ENCODE assay signal across 29 cellular contexts in the genomic region with DNA sequence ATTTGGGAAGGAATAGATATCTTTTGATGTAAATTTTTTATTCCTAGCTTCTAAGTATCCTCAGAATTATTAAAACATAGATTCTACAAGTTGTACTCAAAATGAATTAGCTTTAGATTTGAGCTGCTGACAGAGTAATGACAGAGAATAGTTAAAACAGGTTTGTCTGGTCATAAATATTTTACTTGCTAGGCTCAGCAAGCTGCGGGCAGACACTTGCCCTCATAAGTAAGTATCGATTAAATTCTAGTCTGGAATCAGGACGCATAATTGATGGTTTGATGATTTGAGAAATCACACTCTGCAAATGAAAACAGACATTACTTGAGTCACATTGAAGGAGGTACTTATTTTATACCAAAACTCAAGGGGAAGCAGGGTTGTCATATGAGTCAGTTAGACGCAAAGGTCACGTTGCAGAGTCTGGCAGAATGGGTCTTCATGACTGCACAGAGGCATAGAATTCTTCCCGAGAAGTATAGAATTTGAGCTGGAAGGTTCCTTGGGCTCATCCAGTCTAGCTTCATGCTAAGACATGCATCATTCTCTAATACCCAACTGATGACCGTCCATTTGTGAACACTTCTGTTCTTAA. TPM values are rescaled to one million over a fixed set of nuclear protein-coding genes. Genes with fewer than 3 reads are reported as not detected.
DNase-seq lines count a peak whose midpoint lies in the region; ATAC-seq and TF ChIP-seq lines count a peak whose summit lies in the region.
"Had no signal": no experiment of that assay in that cellular context is flagged by ENCODE, and none has a peak within 500 bp of the region (broad histone marks: within the 10 kb centered on the region; RNA-seq: fewer than 3 reads in every experiment).

No MANE protein-coding gene starts in this region.

- no TSS peak for BruUV-seq in Caco-2 (replicated peaks; lab: Mats Ljungman, UMichigan)

- H3K79me1 ChIP-seq in trophoblast cell (ENCODE audit: low read length) = no peaks in the 10 kb centered on the region

- no peak overlapping the region for H2AFZ ChIP-seq in trophoblast cell (ENCODE audit: insufficient read depth, low read length, poor library complexity)

- CTCF ChIA-PET in activated CD8-positive, alpha-beta T cell treated with anti-CD3 and anti-CD28 coated beads for 36 hours (lab: Charles Lee) = interaction anchor here (1.0 to 6.4 kb wide), 3 partner anchors 8 to 180 kb away, joined by 3 to 36 read pairs (median 5); no protein-coding TSS in a partner anchor
- CTCF ChIA-PET in activated CD8-positive, alpha-beta T cell treated with anti-CD3 and anti-CD28 coated beads, Interleukin-2, amount 10 ng/mL, durations not matched to agents 7 days and 5 days (lab: Charles Lee) = interaction anchor here (1.1 to 1.3 kb wide), 4 partner anchors 9 to 14 kb away, joined by 3 to 6 read pairs (median 4); no protein-coding TSS in a partner anchor
- CTCF ChIA-PET in Caco-2 (lab: Charles Lee) = no interaction called here
- CTCF ChIA-PET in WTC11 (lab: Charles Lee) = no interaction called here

- no peak overlapping the region for H3K4me3 Mint-ChIP-seq in activated CD8-positive, alpha-beta T cell treated with anti-CD3 and anti-CD28 coated beads for 36 hours
- no peak overlapping the region for H3K4me3 Mint-ChIP-seq in activated CD8-positive, alpha-beta T cell treated with anti-CD3 and anti-CD28 coated beads, Interleukin-2, amount 10 ng/mL, durations not matched to agents 7 days and 5 days
- H3K4me3 Mint-ChIP-seq in Caco-2 (ENCODE audit: unreplicated experiment) = no peak overlapping the region
- H3K4me3 Mint-ChIP-seq in activated T-helper 17 cell treated with anti-CD3 and anti-CD28 coated beads, Interleukin-2, amount 50 U/mL, for 72 hours = peak overlapping the region; percentile 42
- H3K4me3 Mint-ChIP-seq in WTC11 = no peak overlapping the region
- H3K4me3 Mint-ChIP-seq in HFFc6 = no peak overlapping the region
- H3K4me3 Mint-ChIP-seq: CD8-positive, alpha-beta memory T cell; memory B cell had no signal

- peaks cover 28% of the 10 kb centered on the region for H3K4me1 ChIP-seq in Caco-2
- H3K4me1 ChIP-seq in trophoblast cell (ENCODE audit: control insufficient read depth in 1 of 2, insufficient read depth in 2 of 2, low read length in 2 of 2) = no peaks in the 10 kb centered on the region
- H3K4me1 ChIP-seq: colonic mucosa had no signal

- no peaks in the 10 kb centered on the region for H3K36me3 ChIP-seq in Caco-2 (ENCODE audit: control insufficient read depth, insufficient read depth, low read length)
- H3K36me3 ChIP-seq in trophoblast cell (ENCODE audit: control insufficient read depth in 1 of 2, insufficient read depth in 2 of 2, low read length in 2 of 2) = no peaks in the 10 kb centered on the region
- H3K36me3 ChIP-seq: cardiac muscle cell, colonic mucosa, heart right ventricle, neutrophil, prostate gland, WERI-Rb-1 had no signal

- no peak overlapping the region for H2AK5ac ChIP-seq in trophoblast cell (ENCODE audit: low read length)

- peaks cover 32% of the 10 kb centered on the region for H3K4me1 Mint-ChIP-seq in activated CD8-positive, alpha-beta T cell treated with anti-CD3 and anti-CD28 coated beads for 36 hours (ENCODE audit: low read depth)
- peaks cover 9% of the 10 kb centered on the region for H3K4me1 Mint-ChIP-seq in activated CD8-positive, alpha-beta T cell treated with anti-CD3 and anti-CD28 coated beads, Interleukin-2, amount 10 ng/mL, durations not matched to agents 7 days and 5 days (ENCODE audit: low read depth)
- H3K4me1 Mint-ChIP-seq in Caco-2 (ENCODE audit: low read depth, unreplicated experiment) (peaks cover 13% of the 10 kb centered on the region), WTC11 (no peaks in the 10 kb centered on the region), HFFc6 (ENCODE audit: low read depth) (peaks cover 15% of the 10 kb centered on the region)
- peaks cover 44% of the 10 kb centered on the region for H3K4me1 Mint-ChIP-seq in activated T-helper 17 cell treated with anti-CD3 and anti-CD28 coated beads, Interleukin-2, amount 50 U/mL, for 72 hours

- H2BK5ac ChIP-seq in trophoblast cell (ENCODE audit: low read depth, low read length, poor library complexity) = no peak overlapping the region

- no peaks in the 10 kb centered on the region for H3K36me3 Mint-ChIP-seq in activated CD8-positive, alpha-beta T cell treated with anti-CD3 and anti-CD28 coated beads for 36 hours (ENCODE audit: low read depth)
- H3K36me3 Mint-ChIP-seq in activated CD8-positive, alpha-beta T cell treated with anti-CD3 and anti-CD28 coated beads, Interleukin-2, amount 10 ng/mL, durations not matched to agents 7 days and 5 days (ENCODE audit: low read depth) = peaks cover 10% of the 10 kb centered on the region
- H3K36me3 Mint-ChIP-seq in Caco-2 (ENCODE audit: insufficient read depth, unreplicated experiment) (no peaks in the 10 kb centered on the region), WTC11 (no peaks in the 10 kb centered on the region), HFFc6 (ENCODE audit: low read depth) (peaks cover 8% of the 10 kb centered on the region)
- no peaks in the 10 kb centered on the region for H3K36me3 Mint-ChIP-seq in activated T-helper 17 cell treated with anti-CD3 and anti-CD28 coated beads, Interleukin-2, amount 50 U/mL, for 72 hours (ENCODE audit: low read depth)
- H3K36me3 Mint-ChIP-seq: memory B cell had no signal

- H3K9me3 Mint-ChIP-seq in activated CD8-positive, alpha-beta T cell treated with anti-CD3 and anti-CD28 coated beads for 36 hours = peaks cover 5% of the 10 kb centered on the region
- H3K9me3 Mint-ChIP-seq in activated CD8-positive, alpha-beta T cell treated with anti-CD3 and anti-CD28 coated beads, Interleukin-2, amount 10 ng/mL, durations not matched to agents 7 days and 5 days (ENCODE audit: insufficient read depth) = peaks cover 6% of the 10 kb centered on the region
- no peaks in the 10 kb centered on the region for H3K9me3 Mint-ChIP-seq in Caco-2 (ENCODE audit: unreplicated experiment)
- H3K9me3 Mint-ChIP-seq in activated T-helper 17 cell treated with anti-CD3 and anti-CD28 coated beads, Interleukin-2, amount 50 U/mL, for 72 hours = peaks cover 4% of the 10 kb centered on the region
- H3K9me3 Mint-ChIP-seq in WTC11 = peaks cover 23% of the 10 kb centered on the region
- H3K9me3 Mint-ChIP-seq in HFFc6 = peaks cover 16% of the 10 kb centered on the region

- no peak overlapping the region for H3K9ac ChIP-seq in trophoblast cell (ENCODE audit: low read length)

- H4K8ac ChIP-seq in trophoblast cell (ENCODE audit: low read depth, low read length) = no peak overlapping the region

- ATAC-seq in activated CD8-positive, alpha-beta T cell treated with anti-CD3 and anti-CD28 coated beads for 36 hours = peak; percentile 88
- ATAC-seq in activated CD8-positive, alpha-beta T cell treated with anti-CD3 and anti-CD28 coated beads, Interleukin-2, amount 10 ng/mL, durations not matched to agents 7 days and 5 days = no peak
- peak; percentile 92 for ATAC-seq in activated T-helper 17 cell treated with anti-CD3 and anti-CD28 coated beads, Interleukin-2, amount 50 U/mL, for 72 hours (replicated peaks)
- ATAC-seq in WTC11 = no peak
- ATAC-seq: A549, sciatic nerve had no signal

- H3K4me3 ChIP-seq in Caco-2 (ENCODE audit: low read depth, low read length) (no peak overlapping the region), trophoblast cell (ENCODE audit: low read depth, low read length) (no peak overlapping the region)
- H3K4me3 ChIP-seq: A549, cardiac muscle cell, colonic mucosa, heart right ventricle, prostate gland had no signal

- peak; percentile 49 for DNase-seq in activated CD8-positive, alpha-beta T cell treated with anti-CD3 and anti-CD28 coated beads for 36 hours
- DNase-seq in activated CD8-positive, alpha-beta T cell treated with anti-CD3 and anti-CD28 coated beads, Interleukin-2, amount 10 ng/mL, durations not matched to agents 7 days and 5 days = no peak
- DNase-seq in Caco-2 (no peak), trophoblast cell (peak; percentile 31 to 84), WTC11 (ENCODE audit: low spot score) (no peak), OCI-M2 (lab: John Stamatoyannopoulos, UW; ENCODE audit: unreplicated experiment) (no peak), HFFc6 (no peak)
- DNase-seq: activated naive CD4-positive, alpha-beta T cell; aorta; CD8-positive, alpha-beta memory T cell; colonic mucosa; effector CD8-positive, alpha-beta T cell; foreskin melanocyte; KG1; MM.1S; NCI-H1417 treated with DMSO at 0.1 percent for 48 hours; NCI-H2081; NCI-H774; stimulated activated CD4-positive, alpha-beta T cell treated with anti-CD3 and anti-CD28 coated beads, Interleukin-4, amount 100 ng/mL, for 24 hours; stimulated activated naive CD4-positive, alpha-beta T cell; WERI-Rb-1 had no signal

- H3K27ac Mint-ChIP-seq in activated CD8-positive, alpha-beta T cell treated with anti-CD3 and anti-CD28 coated beads for 36 hours = peak overlapping the region; percentile 16
- no peak overlapping the region for H3K27ac Mint-ChIP-seq in activated CD8-positive, alpha-beta T cell treated with anti-CD3 and anti-CD28 coated beads, Interleukin-2, amount 10 ng/mL, durations not matched to agents 7 days and 5 days
- H3K27ac Mint-ChIP-seq in Caco-2 (ENCODE audit: unreplicated experiment) (peak overlapping the region; percentile 38), WTC11 (no peak overlapping the region), HFFc6 (no peak overlapping the region)
- H3K27ac Mint-ChIP-seq in activated T-helper 17 cell treated with anti-CD3 and anti-CD28 coated beads, Interleukin-2, amount 50 U/mL, for 72 hours = no peak overlapping the region
- H3K27ac Mint-ChIP-seq: memory B cell had no signal

- H3K14ac ChIP-seq in trophoblast cell (ENCODE audit: low read length) = no peak overlapping the region

- H3K9me3 ChIP-seq in Caco-2 = no peaks in the 10 kb centered on the region
- H3K9me3 ChIP-seq in trophoblast cell (ENCODE audit: insufficient read depth, low read depth, low read length) = peaks cover 12% of the 10 kb centered on the region
- H3K9me3 ChIP-seq: A549, colonic mucosa, neutrophil, prostate gland had no signal

- no peak overlapping the region for H2BK120ac ChIP-seq in trophoblast cell (ENCODE audit: insufficient read depth, low read length, poor library complexity)

- POLR2A ChIA-PET in activated CD8-positive, alpha-beta T cell treated with anti-CD3 and anti-CD28 coated beads for 36 hours (lab: Charles Lee) = interaction anchor here (0.9 to 1.3 kb wide), 3 partner anchors 10 to 16 kb away, joined by 3 to 4 read pairs (median 3); no protein-coding TSS in a partner anchor
- POLR2A ChIA-PET in activated CD8-positive, alpha-beta T cell treated with anti-CD3 and anti-CD28 coated beads, Interleukin-2, amount 10 ng/mL, durations not matched to agents 7 days and 5 days (lab: Charles Lee) = interaction anchor here (0.6 to 1.4 kb wide), 3 partner anchors 14 to 178 kb away, joined by 3 to 5 read pairs (median 4); no protein-coding TSS in a partner anchor
- POLR2A ChIA-PET in Caco-2 (lab: Charles Lee) = interaction anchor here (0.9 kb wide), 1 partner anchor 28 kb away, joined by 3 read pairs; a partner anchor contains a TSS
- POLR2A ChIA-PET in WTC11 (lab: Charles Lee) = no interaction called here

- H3K27me3 ChIP-seq in Caco-2 (replicated peaks; ENCODE audit: control insufficient read depth, insufficient read depth, low read length) (no peaks in the 10 kb centered on the region), trophoblast cell (ENCODE audit: insufficient read depth, low read length) (no peaks in the 10 kb centered on the region)
- H3K27me3 ChIP-seq: cardiac muscle cell, colonic mucosa, heart right ventricle, neutrophil had no signal

- no peak overlapping the region for H3K23ac ChIP-seq in trophoblast cell (ENCODE audit: low read length)

- H3K4me2 ChIP-seq in trophoblast cell (ENCODE audit: low read length) = no peak overlapping the region
- H3K4me2 ChIP-seq: A549 had no signal

- no peak overlapping the region for H3K18ac ChIP-seq in trophoblast cell (ENCODE audit: low read length)

- no peak overlapping the region for H4K12ac ChIP-seq in trophoblast cell (ENCODE audit: low read depth, low read length)

- intact Hi-C loops in activated CD8-positive, alpha-beta T cell treated with anti-CD3 and anti-CD28 coated beads for 36 hours (cut with micrococcal nuclease) = no loop called here
- intact Hi-C loops in Caco-2 (cut with micrococcal nuclease; ENCODE audit: unreplicated experiment) = no loop called here

- no peak overlapping the region for H4K91ac ChIP-seq in trophoblast cell (ENCODE audit: low read depth, low read length)

- WGBS in trophoblast cell (ENCODE audit: extremely low coverage, insufficient coverage, insufficient read length) = no CpG with 5 or more reads among the region's 7 CpGs

- H3K4ac ChIP-seq in trophoblast cell (ENCODE audit: low read depth, low read length) = no peak overlapping the region

- no peak for TF ChIP-seq CTCF in activated CD8-positive, alpha-beta T cell treated with anti-CD3 and anti-CD28 coated beads for 36 hours (IDR thresholded peaks at IDR 0.05)
- TF ChIP-seq CTCF in Caco-2 (IDR thresholded peaks at IDR 0.05; ENCODE audit: insufficient read depth in 1 of 2, low read depth in 1 of 2, low read length in 1 of 2, severe bottlenecking in 1 of 2, unreplicated experiment in 1 of 2) (no peak), WTC11 (IDR thresholded peaks at IDR 0.05) (no peak), HFFc6 (IDR thresholded peaks at IDR 0.05) (no peak)

- H2BK12ac ChIP-seq in trophoblast cell (ENCODE audit: low read length) = no peak overlapping the region

- H3K79me2 ChIP-seq in trophoblast cell (ENCODE audit: control insufficient read depth, insufficient read depth, low read length, poor library complexity) = no peaks in the 10 kb centered on the region

- H3K27ac ChIP-seq in trophoblast cell (ENCODE audit: low read depth, low read length) = no peak overlapping the region
- H3K27ac ChIP-seq: A549, cardiac muscle cell, colonic mucosa, neutrophil, WERI-Rb-1 had no signal

- H3K27me3 Mint-ChIP-seq in activated CD8-positive, alpha-beta T cell treated with anti-CD3 and anti-CD28 coated beads for 36 hours = no peaks in the 10 kb centered on the region
- no peaks in the 10 kb centered on the region for H3K27me3 Mint-ChIP-seq in activated CD8-positive, alpha-beta T cell treated with anti-CD3 and anti-CD28 coated beads, Interleukin-2, amount 10 ng/mL, durations not matched to agents 7 days and 5 days (ENCODE audit: low read depth)
- no peaks in the 10 kb centered on the region for H3K27me3 Mint-ChIP-seq in Caco-2 (ENCODE audit: insufficient read depth, unreplicated experiment)
- no peaks in the 10 kb centered on the region for H3K27me3 Mint-ChIP-seq in activated T-helper 17 cell treated with anti-CD3 and anti-CD28 coated beads, Interleukin-2, amount 50 U/mL, for 72 hours
- no peaks in the 10 kb centered on the region; the same call in 1 of the 2 replicates for H3K27me3 Mint-ChIP-seq in WTC11 (ENCODE audit: low read depth)
- H3K27me3 Mint-ChIP-seq in HFFc6 (ENCODE audit: insufficient read depth) = peaks cover 5% of the 10 kb centered on the region
- H3K27me3 Mint-ChIP-seq: CD8-positive, alpha-beta memory T cell had no signal

RNA-seq across cellular contexts. Expression of a gene that starts 27.5 kb away (rescaled TPM):
- total RNA-seq in activated CD8-positive, alpha-beta T cell treated with anti-CD3 and anti-CD28 coated beads for 36 hours = 10 to 100 TPM; 44.8 to 45.1 TPM
- total RNA-seq in activated CD8-positive, alpha-beta T cell treated with anti-CD3 and anti-CD28 coated beads, Interleukin-2, amount 10 ng/mL, durations not matched to agents 7 days and 5 days = 100 to 1,000 TPM; 123 to 126 TPM
- total RNA-seq in Caco-2 (2022) = 76.0 and 81.2 TPM in 2 replicates
- 100 to 1,000 TPM in 1 of 2 donors, 10 to 100 TPM in 1; 43.4 to 118 TPM for total RNA-seq in activated T-helper 17 cell treated with anti-CD3 and anti-CD28 coated beads, Interleukin-2, amount 50 U/mL, for 72 hours
- polyA plus RNA-seq in trophoblast cell (2013) = 28.8 TPM in 2 replicates
- total RNA-seq in WTC11 (2021) = 9.3 to 10.6 TPM (median 10.4 TPM) in 3 replicates
- total RNA-seq in HFFc6 (2021; fragmentation: NEBNext Ultra II Directional; extraction: Animal tissue kit (Norgen Biotek cat#: 25700)) = 1 to 10 TPM; 3.6 to 6.5 (median 6.0) TPM

Comparison
In these comparisons a context has a peak if more than half of its experiments do, and no peak if none do; other contexts are left out.
1. ATAC-seq: peak in activated CD8-positive, alpha-beta T cell treated with anti-CD3 and anti-CD28 coated beads for 36 hours (single experiment) and activated T-helper 17 cell treated with anti-CD3 and anti-CD28 coated beads, Interleukin-2, amount 50 U/mL, for 72 hours (single experiment); none in activated CD8-positive, alpha-beta T cell treated with anti-CD3 and anti-CD28 coated beads, Interleukin-2, amount 10 ng/mL, durations not matched to agents 7 days and 5 days (single experiment) and WTC11 (single experiment).
2. DNase-seq: peak in activated CD8-positive, alpha-beta T cell treated with anti-CD3 and anti-CD28 coated beads for 36 hours (single experiment) and trophoblast cell (2 of 2); none in activated CD8-positive, alpha-beta T cell treated with anti-CD3 and anti-CD28 coated beads, Interleukin-2, amount 10 ng/mL, durations not matched to agents 7 days and 5 days (single experiment), Caco-2 (0 of 2), WTC11 (single experiment), OCI-M2 (single experiment) and HFFc6 (single experiment).
3. H3K27ac Mint-ChIP-seq: peak in activated CD8-positive, alpha-beta T cell treated with anti-CD3 and anti-CD28 coated beads for 36 hours (single experiment) and Caco-2 (single experiment); none in activated CD8-positive, alpha-beta T cell treated with anti-CD3 and anti-CD28 coated beads, Interleukin-2, amount 10 ng/mL, durations not matched to agents 7 days and 5 days (single experiment), activated T-helper 17 cell treated with anti-CD3 and anti-CD28 coated beads, Interleukin-2, amount 50 U/mL, for 72 hours (single experiment), WTC11 (single experiment) and HFFc6 (single experiment).
4. CTCF ChIA-PET loops: an anchor here in activated CD8-positive, alpha-beta T cell treated with anti-CD3 and anti-CD28 coated beads for 36 hours (1.0 to 6.4 kb wide) and activated CD8-positive, alpha-beta T cell treated with anti-CD3 and anti-CD28 coated beads, Interleukin-2, amount 10 ng/mL, durations not matched to agents 7 days and 5 days (1.1 to 1.3 kb wide); none called in Caco-2 and WTC11.